8 cellular contexts compared by ENCODE assay signal in the genomic region with DNA sequence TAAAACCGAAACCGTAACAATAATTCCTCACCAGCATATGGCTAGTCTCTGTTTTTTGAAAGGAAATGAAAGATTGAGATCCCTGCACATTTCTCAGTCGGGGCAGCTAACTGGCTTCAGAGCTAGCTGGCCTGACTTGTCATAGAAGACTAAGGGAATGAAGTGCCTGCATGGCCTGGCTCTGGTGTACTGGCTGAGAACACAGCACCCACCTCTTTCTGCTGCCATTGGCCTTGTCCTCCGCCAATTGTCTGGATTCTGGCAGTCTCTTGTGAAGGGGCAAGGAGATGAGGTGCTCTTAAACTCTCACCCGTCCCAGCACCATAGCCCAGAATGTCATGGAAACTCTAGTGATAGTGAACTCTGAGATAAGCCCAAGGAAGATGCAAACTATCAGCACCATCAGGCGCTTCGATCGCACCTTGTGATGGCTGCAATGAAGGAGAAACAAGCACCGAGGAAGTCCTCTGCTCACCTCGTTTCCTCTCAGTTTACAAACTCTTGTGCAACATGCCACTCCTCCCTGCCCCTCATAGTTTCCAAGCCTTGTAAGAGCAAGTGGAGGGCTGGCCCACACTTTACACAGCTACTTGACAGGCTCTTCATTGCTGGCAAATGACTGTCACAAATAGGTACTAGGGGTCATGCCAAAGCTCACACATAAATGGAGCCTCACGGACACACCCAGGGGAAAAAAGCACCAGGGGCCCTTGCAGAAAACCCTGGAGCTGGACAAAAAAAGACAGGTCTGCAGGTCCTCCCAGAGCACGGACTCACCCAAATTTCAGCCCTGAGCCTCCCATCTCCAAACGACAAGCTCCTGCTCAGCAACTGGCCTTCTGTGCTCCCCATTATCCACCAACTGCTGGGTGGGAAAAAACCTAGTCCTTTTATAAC. TPM values are rescaled to one million over a fixed set of nuclear protein-coding genes. Genes with fewer than 3 reads are reported as not detected.
A peak's percentile ranks its signal among the peaks of the same experiment; 100 is the strongest.
DNase-seq lines count a peak whose midpoint lies in the region; ATAC-seq and TF ChIP-seq lines count a peak whose summit lies in the region.

No MANE protein-coding gene starts in this region.

- peak overlapping the region; percentile 97 to 99 for H3K4me3 Mint-ChIP-seq in activated T-cell treated with anti-CD3 and anti-CD28 coated beads, Interleukin-2, amount 50 U/mL, for 72 hours

- peak overlapping the region; percentile 55; the same call in 1 of the 2 replicates for H3K4me3 ChIP-seq in AG10803 (ENCODE audit: low read length)
- H3K4me3 ChIP-seq in iPS-11a (ENCODE audit: low read depth, low read length), result peak overlapping the region; percentile 79

- ATAC-seq in activated T-cell treated with anti-CD3 and anti-CD28 coated beads, Interleukin-2, amount 50 U/mL, for 72 hours (replicated peaks in 1 of 2), result peak in 1 of 2 donors; percentile 26
- no peak for ATAC-seq in GM21390 (IDR thresholded peaks at IDR 0.05; ENCODE audit: unreplicated experiment)
- no peak for ATAC-seq in GM21423 (IDR thresholded peaks at IDR 0.05; ENCODE audit: unreplicated experiment)
- no peak for ATAC-seq in GM21619 (IDR thresholded peaks at IDR 0.05; ENCODE audit: unreplicated experiment)

- DNase-seq in AG10803 (ENCODE audit: low read depth) (peak; percentile 7), M059J (ENCODE audit: low read depth) (peak; percentile 35)
- peak; percentile 35 to 43 for DNase-seq in activated T-cell treated with anti-CD3 and anti-CD28 coated beads, Interleukin-2, amount 50 U/mL, for 72 hours
- DNase-seq in stimulated activated CD4-positive, alpha-beta T cell treated with anti-CD3 and anti-CD28 coated beads, TNF-alpha, amount 100 ng/mL, for 4 hours (ENCODE audit: low read depth in 3 of 3), result peak in 2 of 3 experiments; percentile 20 to 26

- H3K27ac Mint-ChIP-seq in activated T-cell treated with anti-CD3 and anti-CD28 coated beads, Interleukin-2, amount 50 U/mL, for 72 hours, result peak overlapping the region; percentile 80

- H3K36me3 Mint-ChIP-seq in activated T-cell treated with anti-CD3 and anti-CD28 coated beads, Interleukin-2, amount 50 U/mL, for 72 hours (ENCODE audit: insufficient read depth in 2 of 2), result peaks cover 10 to 18% of the 10 kb centered on the region in 2 donors

- H3K4me1 Mint-ChIP-seq in activated T-cell treated with anti-CD3 and anti-CD28 coated beads, Interleukin-2, amount 50 U/mL, for 72 hours (ENCODE audit: low read depth), result peaks cover 63% of the 10 kb centered on the region

- no peak for TF ChIP-seq CTCF in AG10803 (conservative IDR thresholded peaks at IDR 0.05; ENCODE audit: low read length)

- no peaks in the 10 kb centered on the region for H3K27me3 Mint-ChIP-seq in activated T-cell treated with anti-CD3 and anti-CD28 coated beads, Interleukin-2, amount 50 U/mL, for 72 hours (ENCODE audit: low read depth)

- H3K9me3 Mint-ChIP-seq in activated T-cell treated with anti-CD3 and anti-CD28 coated beads, Interleukin-2, amount 50 U/mL, for 72 hours, result no peaks in the 10 kb centered on the region

RNA-seq across cellular contexts. Expression of a gene that starts 16.4 kb away (rescaled TPM):
- total RNA-seq in M059J (2014; rRNA removed; shearing (Covaris generic)), result 6.3 and 8.5 TPM in 2 replicates
- 10 to 100 TPM; 44.7 to 53.6 TPM for total RNA-seq in activated T-cell treated with anti-CD3 and anti-CD28 coated beads, Interleukin-2, amount 50 U/mL, for 72 hours

RNA-seq across cellular contexts. Expression of a gene that starts 59.3 kb away (rescaled TPM):
- total RNA-seq in M059J (2014; rRNA removed; shearing (Covaris generic)), result 187 and 209 TPM in 2 replicates
- total RNA-seq in activated T-cell treated with anti-CD3 and anti-CD28 coated beads, Interleukin-2, amount 50 U/mL, for 72 hours, result 10 to 100 TPM; 67.9 to 81.4 TPM
